In genomic region chr2:237677951-237678481, GRCh38 we compare ENCODE assay signal across 9 cellular contexts. TPM values are rescaled to one million over a fixed set of nuclear protein-coding genes. Genes with fewer than 3 reads are reported as not detected.
DNase-seq lines count a peak whose midpoint lies in the region; ATAC-seq and TF ChIP-seq lines count a peak whose summit lies in the region.
"Had no signal": no experiment of that assay in that cellular context is flagged by ENCODE, and none has a peak within 500 bp of the region (broad histone marks: within the 10 kb centered on the region; RNA-seq: fewer than 3 reads in every experiment).

No MANE protein-coding gene starts in this region.

- peak overlapping the region; percentile 28 to 67 (median 56) for H3K27ac ChIP-seq in Peyer's patch

- TF ChIP-seq POLR2A in Peyer's patch (IDR thresholded peaks at IDR 0.05): no peak

- TF ChIP-seq CTCF in Peyer's patch (IDR thresholded peaks at IDR 0.05): no peak
- no peak for TF ChIP-seq CTCF in fibroblast of the aortic adventitia (IDR thresholded peaks at IDR 0.05; ENCODE audit: insufficient read depth, low read length)
- no peak for TF ChIP-seq CTCF in omental fat pad (IDR thresholded peaks at IDR 0.05)

- ATAC-seq in omental fat pad (ENCODE audit: low FRiP score) (peak; percentile 66), GM21390 (IDR thresholded peaks at IDR 0.05; ENCODE audit: unreplicated experiment) (no peak), HG03439 (IDR thresholded peaks at IDR 0.05; ENCODE audit: unreplicated experiment) (no peak)
- ATAC-seq: CD8-positive, alpha-beta T cell had no signal

- peaks cover 0 to 29% (median 12%) of the 10 kb centered on the region in 4 donors for H3K4me1 ChIP-seq in Peyer's patch

- peak; percentile 96 to 97 for DNase-seq in AML-193 (lab: John Stamatoyannopoulos, UW)
- peak in 1 of 3 donors; percentile 74 for DNase-seq in Peyer's patch
- peak; percentile 99 for DNase-seq in fibroblast of the aortic adventitia (ENCODE audit: low read depth)
- no peak for DNase-seq in omental fat pad (ENCODE audit: low spot score)
- DNase-seq in COLO829 (ENCODE audit: low spot score): no peak
- no peak for DNase-seq in NCI-H2107 (lab: John Stamatoyannopoulos, UW)
- DNase-seq: CD8-positive, alpha-beta T cell had no signal

- H3K36me3 ChIP-seq in Peyer's patch: no peaks in the 10 kb centered on the region

- H3K9me3 ChIP-seq in Peyer's patch: no peaks in the 10 kb centered on the region

- H3K4me3 ChIP-seq in Peyer's patch (no peak overlapping the region), fibroblast of the aortic adventitia (ENCODE audit: low read depth, low read length) (peak overlapping the region; percentile 37)

- H3K27me3 ChIP-seq in Peyer's patch: no peaks in the 10 kb centered on the region

RNA-seq across cellular contexts. Expression of gene LRRFIP1, which starts 50.6 kb away (rescaled TPM):
- total RNA-seq in Peyer's patch (100 to 1,000 TPM; 114 to 182 (median 135) TPM), fibroblast of the aortic adventitia (ENCODE audit: low replicate concordance) (29.2 and 49.0 TPM in 2 replicates), omental fat pad (100 to 1,000 TPM in 3 of 4 donors, 10 to 100 TPM in 1; 90.0 to 257 (median 113) TPM)

Comparison
In these comparisons a context has a peak if more than half of its experiments do, and no peak if none do; other contexts are left out.
1. DNase-seq: peak in AML-193 (2 of 2) and fibroblast of the aortic adventitia (single experiment); none in omental fat pad (single experiment), COLO829 (single experiment) and NCI-H2107 (single experiment).